ENCODE assay signal across 27 cellular contexts in the genomic region with DNA sequence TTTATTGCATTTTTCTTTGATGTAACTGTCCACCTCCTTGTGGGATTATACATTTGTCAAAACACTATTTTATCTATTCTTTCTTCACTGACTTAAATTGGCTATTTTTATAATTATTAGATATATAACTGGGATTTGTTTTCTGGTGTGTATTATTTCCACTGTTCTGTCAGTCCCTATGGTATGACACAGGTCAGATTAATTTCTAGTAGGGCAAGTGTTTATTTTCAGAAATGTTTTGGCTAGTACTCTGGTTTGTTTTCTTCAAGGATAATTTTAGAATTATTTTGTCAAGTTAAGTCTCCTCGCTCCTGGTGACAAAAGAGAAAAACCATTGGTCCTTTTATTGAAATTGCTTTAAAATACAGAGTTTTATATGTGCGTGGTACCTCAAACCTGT.
"Had no signal": no experiment of that assay in that cellular context is flagged by ENCODE, and none has a peak within 500 bp of the region (broad histone marks: within the 10 kb centered on the region; RNA-seq: fewer than 3 reads in every experiment).

No MANE protein-coding gene starts in this region.

- H3K4me1 Mint-ChIP-seq: activated CD4-positive, alpha-beta T cell treated with anti-CD3 and anti-CD28 coated beads for 36 hours; activated CD4-positive, alpha-beta T cell treated with anti-CD3 and anti-CD28 coated beads, Interleukin-2, amount 10 ng/mL, durations not matched to agents 24 days and 14 days; activated CD8-positive, alpha-beta memory T cell treated with anti-CD3 and anti-CD28 coated beads, Interleukin-2, amount 10 ng/mL, durations not matched to agents 7 days and 5 days; activated naive CD4-positive, alpha-beta T cell treated with anti-CD3 and anti-CD28 coated beads, Interleukin-2, amount 10 ng/mL, durations not matched to agents 7 days and 5 days had no signal

- H3K4me3 Mint-ChIP-seq: activated CD4-positive, alpha-beta memory T cell treated with anti-CD3 and anti-CD28 coated beads for 36 hours; activated CD4-positive, alpha-beta T cell treated with anti-CD3 and anti-CD28 coated beads for 36 hours; activated CD4-positive, alpha-beta T cell treated with anti-CD3 and anti-CD28 coated beads, Interleukin-2, amount 10 ng/mL, durations not matched to agents 24 days and 14 days; activated CD8-positive, alpha-beta memory T cell treated with anti-CD3 and anti-CD28 coated beads, Interleukin-2, amount 10 ng/mL, durations not matched to agents 7 days and 5 days; activated CD8-positive, alpha-beta T cell treated with anti-CD3 and anti-CD28 coated beads, Interleukin-2, amount 10 ng/mL, durations not matched to agents 7 days and 5 days; activated naive CD4-positive, alpha-beta T cell treated with anti-CD3 and anti-CD28 coated beads, Interleukin-2, amount 10 ng/mL, durations not matched to agents 7 days and 5 days; activated naive CD8-positive, alpha-beta T cell; effector memory CD8-positive, alpha-beta T cell had no signal

- DNase-seq: activated CD4-positive, alpha-beta memory T cell treated with anti-CD3 and anti-CD28 coated beads for 36 hours; activated CD4-positive, alpha-beta T cell treated with anti-CD3 and anti-CD28 coated beads for 36 hours; activated CD4-positive, alpha-beta T cell treated with anti-CD3 and anti-CD28 coated beads, Interleukin-2, amount 10 ng/mL, durations not matched to agents 24 days and 14 days; activated CD4-positive, CD25-positive, alpha-beta regulatory T cell; activated CD4-positive, CD25-positive, alpha-beta regulatory T cell treated with anti-CD3 and anti-CD28 coated beads, Interleukin-2, amount 50 U/mL, for 72 hours; activated CD8-positive, alpha-beta memory T cell treated with anti-CD3 and anti-CD28 coated beads, Interleukin-2, amount 10 ng/mL, durations not matched to agents 7 days and 5 days; activated CD8-positive, alpha-beta memory T cell treated with anti-CD3 and anti-CD28 coated beads, Interleukin-2, amount 50 U/mL, for 4 hours; activated CD8-positive, alpha-beta T cell treated with anti-CD3 and anti-CD28 coated beads, Interleukin-2, amount 10 ng/mL, durations not matched to agents 7 days and 5 days; activated effector memory CD4-positive, alpha-beta T cell treated with anti-CD3 and anti-CD28 coated beads, Interleukin-2, amount 50 U/mL, for 16 hours; activated naive CD4-positive, alpha-beta T cell treated with anti-CD3 and anti-CD28 coated beads, Interleukin-2, amount 10 ng/mL, durations not matched to agents 7 days and 5 days; activated T-cell treated with anti-CD3 and anti-CD28 coated beads, Interleukin-2, amount 50 U/mL, for 1 hour; adrenal gland; amygdala; aorta; body of pancreas; caudate nucleus; cortex of kidney; dermis blood vessel endothelial cell; effector CD4-positive, alpha-beta T cell; effector memory CD8-positive, alpha-beta T cell; erythroblast; foreskin keratinocyte; gastrocnemius medialis; glutamatergic neuron; T-helper 2 cell had no signal

- H3K27ac Mint-ChIP-seq: activated CD4-positive, alpha-beta memory T cell treated with anti-CD3 and anti-CD28 coated beads for 36 hours; activated CD4-positive, alpha-beta T cell treated with anti-CD3 and anti-CD28 coated beads, Interleukin-2, amount 10 ng/mL, durations not matched to agents 24 days and 14 days; activated CD8-positive, alpha-beta memory T cell treated with anti-CD3 and anti-CD28 coated beads, Interleukin-2, amount 10 ng/mL, durations not matched to agents 7 days and 5 days; activated CD8-positive, alpha-beta T cell treated with anti-CD3 and anti-CD28 coated beads, Interleukin-2, amount 10 ng/mL, durations not matched to agents 7 days and 5 days; activated naive CD8-positive, alpha-beta T cell; activated T-helper 2 cell treated with anti-CD3 and anti-CD28 coated beads, Interferon-gamma antibody, Interleukin-2, Interleukin-4, amounts not matched to agents 10 μg/mL and 5 μg/mL and 100 μg/mL, durations not matched to agents 14 hours and 24 hours and 36 hours; effector memory CD8-positive, alpha-beta T cell had no signal

- H3K27me3 Mint-ChIP-seq: activated CD4-positive, alpha-beta memory T cell treated with anti-CD3 and anti-CD28 coated beads for 36 hours; activated CD4-positive, alpha-beta T cell treated with anti-CD3 and anti-CD28 coated beads for 36 hours; activated CD4-positive, alpha-beta T cell treated with anti-CD3 and anti-CD28 coated beads, Interleukin-2, amount 10 ng/mL, durations not matched to agents 24 days and 14 days; activated CD8-positive, alpha-beta memory T cell treated with anti-CD3 and anti-CD28 coated beads, Interleukin-2, amount 10 ng/mL, durations not matched to agents 7 days and 5 days; activated naive CD4-positive, alpha-beta T cell treated with anti-CD3 and anti-CD28 coated beads, Interleukin-2, amount 10 ng/mL, durations not matched to agents 7 days and 5 days; activated naive CD8-positive, alpha-beta T cell; effector memory CD8-positive, alpha-beta T cell had no signal

- ATAC-seq: activated CD4-positive, alpha-beta T cell treated with anti-CD3 and anti-CD28 coated beads for 36 hours; activated CD8-positive, alpha-beta memory T cell treated with anti-CD3 and anti-CD28 coated beads, Interleukin-2, amount 10 ng/mL, durations not matched to agents 7 days and 5 days; activated CD8-positive, alpha-beta T cell treated with anti-CD3 and anti-CD28 coated beads, Interleukin-2, amount 10 ng/mL, durations not matched to agents 7 days and 5 days; body of pancreas; effector memory CD8-positive, alpha-beta T cell; foreskin keratinocyte; gastrocnemius medialis had no signal

- H3K9me3 Mint-ChIP-seq: activated CD4-positive, alpha-beta memory T cell treated with anti-CD3 and anti-CD28 coated beads for 36 hours; activated CD4-positive, alpha-beta T cell treated with anti-CD3 and anti-CD28 coated beads, Interleukin-2, amount 10 ng/mL, durations not matched to agents 24 days and 14 days; activated naive CD4-positive, alpha-beta T cell treated with anti-CD3 and anti-CD28 coated beads, Interleukin-2, amount 10 ng/mL, durations not matched to agents 7 days and 5 days; activated T-helper 2 cell treated with anti-CD3 and anti-CD28 coated beads, Interferon-gamma antibody, Interleukin-2, Interleukin-4, amounts not matched to agents 10 μg/mL and 5 μg/mL and 100 μg/mL, durations not matched to agents 14 hours and 24 hours and 36 hours; effector memory CD8-positive, alpha-beta T cell had no signal
